In genomic region chr11:115665345-115665901, GRCh38 we compare ENCODE assay signal across 1 cellular context.
TF ChIP-seq lines count a peak whose summit lies in the region.

No MANE protein-coding gene starts in this region.

TF ChIP-seq in H1, 55 proteins besides CTCF, POLR2A, EP300 and RAD21:
- TF ChIP-seq ATF2 (IDR thresholded peaks at IDR 0.05; ENCODE audit: low read length) (no peak), HDAC6 (IDR thresholded peaks at IDR 0.05; ENCODE audit: low read depth, low read length) (no peak), PHF8 (conservative IDR thresholded peaks at IDR 0.05; ENCODE audit: low read depth, low read length) (no peak), TBP (IDR thresholded peaks at IDR 0.05; ENCODE audit: low read depth, low read length) (no peak)
